In the genomic region with DNA sequence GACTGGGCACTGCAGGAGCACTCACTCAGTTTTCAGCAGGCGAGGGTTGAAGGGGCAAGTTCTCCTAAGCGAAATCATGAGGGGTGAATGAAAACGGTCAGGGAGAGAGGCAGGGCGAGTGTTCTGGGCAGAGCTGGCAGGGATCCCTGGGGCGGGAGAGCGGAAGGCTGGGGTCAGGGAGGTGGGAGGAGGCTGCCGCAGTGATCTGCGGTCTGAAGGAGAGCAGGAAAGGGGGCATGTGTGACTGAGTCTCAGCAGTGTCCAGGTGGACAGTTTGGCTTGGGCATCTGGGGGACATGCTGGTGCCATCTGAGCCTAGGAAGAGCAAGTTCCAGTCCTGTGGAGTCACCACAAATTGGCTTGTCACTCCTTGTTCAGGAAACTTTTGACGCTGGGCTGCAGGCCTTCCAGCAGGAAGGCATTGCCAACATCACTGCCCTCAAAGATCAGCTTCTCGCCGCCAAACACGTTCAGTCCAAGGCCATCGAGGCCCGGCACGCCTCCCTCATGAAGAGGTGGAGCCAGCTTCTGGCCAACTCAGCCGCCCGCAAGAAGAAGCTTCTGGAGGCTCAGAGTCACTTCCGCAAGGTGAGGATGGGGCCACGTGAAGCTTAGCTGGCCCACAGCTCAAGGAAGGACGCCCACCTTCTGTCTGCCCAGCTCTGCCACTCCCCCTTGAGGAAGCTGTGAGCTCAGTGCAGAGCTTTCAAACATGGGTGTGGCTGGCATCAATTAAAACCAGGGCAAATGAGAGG, we compare ENCODE assay signal across 2 cellular contexts.
TF ChIP-seq lines count a peak whose summit lies in the region.

No MANE protein-coding gene starts in this region.

TF ChIP-seq in SK-N-SH, 30 proteins besides CTCF, POLR2A, EP300 and RAD21 (continued from another document):
- TF ChIP-seq, protein P1, sequence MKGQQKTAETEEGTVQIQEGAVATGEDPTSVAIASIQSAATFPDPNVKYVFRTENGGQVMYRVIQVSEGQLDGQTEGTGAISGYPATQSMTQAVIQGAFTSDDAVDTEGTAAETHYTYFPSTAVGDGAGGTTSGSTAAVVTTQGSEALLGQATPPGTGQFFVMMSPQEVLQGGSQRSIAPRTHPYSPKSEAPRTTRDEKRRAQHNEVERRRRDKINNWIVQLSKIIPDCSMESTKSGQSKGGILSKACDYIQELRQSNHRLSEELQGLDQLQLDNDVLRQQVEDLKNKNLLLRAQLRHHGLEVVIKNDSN (IDR thresholded peaks at IDR 0.05; ENCODE audit: borderline replicate concordance, low read depth): no peak
- TF ChIP-seq NRF1 (IDR thresholded peaks at IDR 0.05; ENCODE audit: low read depth, low read length): no peak
- TF ChIP-seq TEAD4 (IDR thresholded peaks at IDR 0.05; ENCODE audit: borderline replicate concordance, insufficient read depth): no peak
- TF ChIP-seq FOSL2 (IDR thresholded peaks at IDR 0.05; ENCODE audit: borderline replicate concordance, low read depth): no peak
- no peak for TF ChIP-seq RFX5 (IDR thresholded peaks at IDR 0.05; ENCODE audit: low read length)
- TF ChIP-seq, protein P2, sequence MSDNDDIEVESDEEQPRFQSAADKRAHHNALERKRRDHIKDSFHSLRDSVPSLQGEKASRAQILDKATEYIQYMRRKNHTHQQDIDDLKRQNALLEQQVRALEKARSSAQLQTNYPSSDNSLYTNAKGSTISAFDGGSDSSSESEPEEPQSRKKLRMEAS (IDR thresholded peaks at IDR 0.05; ENCODE audit: low read depth): no peak
- no peak for TF ChIP-seq EZH2phosphoT487 (IDR thresholded peaks at IDR 0.05; ENCODE audit: borderline replicate concordance, low read depth)
- no peak for TF ChIP-seq YY1 (IDR thresholded peaks at IDR 0.05; ENCODE audit: low read depth)
- no peak for TF ChIP-seq POLR2AphosphoS5 (IDR thresholded peaks at IDR 0.05; ENCODE audit: low read depth, low read length)
- TF ChIP-seq, protein P3, sequence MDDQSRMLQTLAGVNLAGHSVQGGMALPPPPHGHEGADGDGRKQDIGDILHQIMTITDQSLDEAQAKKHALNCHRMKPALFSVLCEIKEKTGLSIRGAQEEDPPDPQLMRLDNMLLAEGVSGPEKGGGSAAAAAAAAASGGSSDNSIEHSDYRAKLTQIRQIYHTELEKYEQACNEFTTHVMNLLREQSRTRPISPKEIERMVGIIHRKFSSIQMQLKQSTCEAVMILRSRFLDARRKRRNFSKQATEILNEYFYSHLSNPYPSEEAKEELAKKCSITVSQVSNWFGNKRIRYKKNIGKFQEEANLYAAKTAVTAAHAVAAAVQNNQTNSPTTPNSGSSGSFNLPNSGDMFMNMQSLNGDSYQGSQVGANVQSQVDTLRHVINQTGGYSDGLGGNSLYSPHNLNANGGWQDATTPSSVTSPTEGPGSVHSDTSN (IDR thresholded peaks at IDR 0.05): no peak
- TF ChIP-seq TAF1 (IDR thresholded peaks at IDR 0.05; ENCODE audit: borderline replicate concordance, low read depth, low read length): no peak
- TF ChIP-seq MXI1 (IDR thresholded peaks at IDR 0.05; ENCODE audit: low read depth, low read length): no peak
- TF ChIP-seq SMC3 (IDR thresholded peaks at IDR 0.05; ENCODE audit: low read depth, low read length): no peak
- no peak for TF ChIP-seq RCOR1 (IDR thresholded peaks at IDR 0.05; ENCODE audit: low read length)
TF ChIP-seq in SK-N-SH: peak in this region for 0.

TF ChIP-seq in SK-N-SH treated with all-trans-retinoic acid at 6 μM for 48 hours, 23 proteins besides CTCF, POLR2A, EP300 and RAD21 (continued from another document):
- TF ChIP-seq, protein P4, sequence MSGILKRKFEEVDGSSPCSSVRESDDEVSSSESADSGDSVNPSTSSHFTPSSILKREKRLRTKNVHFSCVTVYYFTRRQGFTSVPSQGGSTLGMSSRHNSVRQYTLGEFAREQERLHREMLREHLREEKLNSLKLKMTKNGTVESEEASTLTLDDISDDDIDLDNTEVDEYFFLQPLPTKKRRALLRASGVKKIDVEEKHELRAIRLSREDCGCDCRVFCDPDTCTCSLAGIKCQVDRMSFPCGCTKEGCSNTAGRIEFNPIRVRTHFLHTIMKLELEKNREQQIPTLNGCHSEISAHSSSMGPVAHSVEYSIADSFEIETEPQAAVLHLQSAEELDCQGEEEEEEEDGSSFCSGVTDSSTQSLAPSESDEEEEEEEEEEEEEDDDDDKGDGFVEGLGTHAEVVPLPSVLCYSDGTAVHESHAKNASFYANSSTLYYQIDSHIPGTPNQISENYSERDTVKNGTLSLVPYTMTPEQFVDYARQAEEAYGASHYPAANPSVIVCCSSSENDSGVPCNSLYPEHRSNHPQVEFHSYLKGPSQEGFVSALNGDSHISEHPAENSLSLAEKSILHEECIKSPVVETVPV (CRISPR knock-in tag; IDR thresholded peaks at IDR 0.05): no peak
- TF ChIP-seq, protein P5, sequence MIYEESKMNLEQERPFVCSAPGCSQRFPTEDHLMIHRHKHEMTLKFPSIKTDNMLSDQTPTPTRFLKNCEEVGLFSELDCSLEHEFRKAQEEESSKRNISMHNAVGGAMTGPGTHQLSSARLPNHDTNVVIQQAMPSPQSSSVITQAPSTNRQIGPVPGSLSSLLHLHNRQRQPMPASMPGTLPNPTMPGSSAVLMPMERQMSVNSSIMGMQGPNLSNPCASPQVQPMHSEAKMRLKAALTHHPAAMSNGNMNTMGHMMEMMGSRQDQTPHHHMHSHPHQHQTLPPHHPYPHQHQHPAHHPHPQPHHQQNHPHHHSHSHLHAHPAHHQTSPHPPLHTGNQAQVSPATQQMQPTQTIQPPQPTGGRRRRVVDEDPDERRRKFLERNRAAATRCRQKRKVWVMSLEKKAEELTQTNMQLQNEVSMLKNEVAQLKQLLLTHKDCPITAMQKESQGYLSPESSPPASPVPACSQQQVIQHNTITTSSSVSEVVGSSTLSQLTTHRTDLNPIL (CRISPR knock-in tag; IDR thresholded peaks at IDR 0.05; ENCODE audit: low read depth): no peak
- no peak for TF ChIP-seq ZNF8 (CRISPR knock-in tag; IDR thresholded peaks at IDR 0.05)
- TF ChIP-seq ESRRG (CRISPR knock-in tag; IDR thresholded peaks at IDR 0.05): no peak
- TF ChIP-seq ZNF70 (CRISPR knock-in tag; IDR thresholded peaks at IDR 0.05): no peak
- no peak for TF ChIP-seq CSDC2 (CRISPR knock-in tag; IDR thresholded peaks at IDR 0.05)
- no peak for TF ChIP-seq OSR1 (CRISPR knock-in tag; IDR thresholded peaks at IDR 0.05)
- no peak for TF ChIP-seq ZNF565 (CRISPR knock-in tag; conservative IDR thresholded peaks at IDR 0.05; ENCODE audit: low read depth)
- no peak for TF ChIP-seq PPARA (CRISPR knock-in tag; IDR thresholded peaks at IDR 0.05; ENCODE audit: borderline replicate concordance)
- TF ChIP-seq, protein P6, sequence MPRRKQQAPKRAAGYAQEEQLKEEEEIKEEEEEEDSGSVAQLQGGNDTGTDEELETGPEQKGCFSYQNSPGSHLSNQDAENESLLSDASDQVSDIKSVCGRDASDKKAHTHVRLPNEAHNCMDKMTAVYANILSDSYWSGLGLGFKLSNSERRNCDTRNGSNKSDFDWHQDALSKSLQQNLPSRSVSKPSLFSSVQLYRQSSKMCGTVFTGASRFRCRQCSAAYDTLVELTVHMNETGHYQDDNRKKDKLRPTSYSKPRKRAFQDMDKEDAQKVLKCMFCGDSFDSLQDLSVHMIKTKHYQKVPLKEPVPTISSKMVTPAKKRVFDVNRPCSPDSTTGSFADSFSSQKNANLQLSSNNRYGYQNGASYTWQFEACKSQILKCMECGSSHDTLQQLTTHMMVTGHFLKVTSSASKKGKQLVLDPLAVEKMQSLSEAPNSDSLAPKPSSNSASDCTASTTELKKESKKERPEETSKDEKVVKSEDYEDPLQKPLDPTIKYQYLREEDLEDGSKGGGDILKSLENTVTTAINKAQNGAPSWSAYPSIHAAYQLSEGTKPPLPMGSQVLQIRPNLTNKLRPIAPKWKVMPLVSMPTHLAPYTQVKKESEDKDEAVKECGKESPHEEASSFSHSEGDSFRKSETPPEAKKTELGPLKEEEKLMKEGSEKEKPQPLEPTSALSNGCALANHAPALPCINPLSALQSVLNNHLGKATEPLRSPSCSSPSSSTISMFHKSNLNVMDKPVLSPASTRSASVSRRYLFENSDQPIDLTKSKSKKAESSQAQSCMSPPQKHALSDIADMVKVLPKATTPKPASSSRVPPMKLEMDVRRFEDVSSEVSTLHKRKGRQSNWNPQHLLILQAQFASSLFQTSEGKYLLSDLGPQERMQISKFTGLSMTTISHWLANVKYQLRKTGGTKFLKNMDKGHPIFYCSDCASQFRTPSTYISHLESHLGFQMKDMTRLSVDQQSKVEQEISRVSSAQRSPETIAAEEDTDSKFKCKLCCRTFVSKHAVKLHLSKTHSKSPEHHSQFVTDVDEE (CRISPR knock-in tag; IDR thresholded peaks at IDR 0.05): no peak
